1 cellular context compared by ENCODE assay signal in genomic region chr20:36856691-36857635, GRCh38.
A peak's percentile ranks its signal among the peaks of the same experiment; 100 is the strongest.
TF ChIP-seq lines count a peak whose summit lies in the region.

No MANE protein-coding gene starts in this region.

TF ChIP-seq in GM12878, 131 proteins besides CTCF, POLR2A, EP300 and RAD21:
- TF ChIP-seq GATAD2B (conservative IDR thresholded peaks at IDR 0.05; ENCODE audit: low read depth): no peak
- no peak for TF ChIP-seq TARDBP (IDR thresholded peaks at IDR 0.05; ENCODE audit: borderline replicate concordance)
- TF ChIP-seq, protein P1, sequence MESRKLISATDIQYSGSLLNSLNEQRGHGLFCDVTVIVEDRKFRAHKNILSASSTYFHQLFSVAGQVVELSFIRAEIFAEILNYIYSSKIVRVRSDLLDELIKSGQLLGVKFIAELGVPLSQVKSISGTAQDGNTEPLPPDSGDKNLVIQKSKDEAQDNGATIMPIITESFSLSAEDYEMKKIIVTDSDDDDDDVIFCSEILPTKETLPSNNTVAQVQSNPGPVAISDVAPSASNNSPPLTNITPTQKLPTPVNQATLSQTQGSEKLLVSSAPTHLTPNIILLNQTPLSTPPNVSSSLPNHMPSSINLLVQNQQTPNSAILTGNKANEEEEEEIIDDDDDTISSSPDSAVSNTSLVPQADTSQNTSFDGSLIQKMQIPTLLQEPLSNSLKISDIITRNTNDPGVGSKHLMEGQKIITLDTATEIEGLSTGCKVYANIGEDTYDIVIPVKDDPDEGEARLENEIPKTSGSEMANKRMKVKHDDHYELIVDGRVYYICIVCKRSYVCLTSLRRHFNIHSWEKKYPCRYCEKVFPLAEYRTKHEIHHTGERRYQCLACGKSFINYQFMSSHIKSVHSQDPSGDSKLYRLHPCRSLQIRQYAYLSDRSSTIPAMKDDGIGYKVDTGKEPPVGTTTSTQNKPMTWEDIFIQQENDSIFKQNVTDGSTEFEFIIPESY (IDR thresholded peaks at IDR 0.05): 0 out of 2 replicates have a peak, but pooled peaks have one; percentile 14
